25 cellular contexts compared by ENCODE assay signal in the genomic region with DNA sequence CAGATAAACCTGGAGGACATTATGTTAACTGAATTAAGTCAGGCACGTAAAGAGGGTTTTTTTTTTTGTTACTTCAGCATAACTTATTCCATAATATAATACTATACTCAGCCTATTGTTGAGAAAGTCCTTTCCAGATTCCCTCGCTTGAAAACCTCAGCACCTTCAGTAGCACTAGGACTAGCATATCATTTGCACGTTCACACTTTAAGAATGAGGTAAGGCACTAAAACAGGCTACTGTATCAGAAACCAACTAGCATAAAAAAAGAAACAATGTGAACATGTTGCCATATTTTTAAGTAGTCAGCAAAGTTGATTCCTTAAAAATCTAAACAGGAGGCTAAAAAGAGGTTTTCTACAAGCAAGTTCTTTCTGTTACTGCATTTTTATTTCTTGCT.
"Had no signal": no experiment of that assay in that cellular context is flagged by ENCODE, and none has a peak within 500 bp of the region (broad histone marks: within the 10 kb centered on the region; RNA-seq: fewer than 3 reads in every experiment).

No MANE protein-coding gene starts in this region.

- H3K9me3 ChIP-seq: SJSA1 had no signal

- H3K4me1 ChIP-seq: SJSA1 had no signal

- H3K4me3 ChIP-seq: K562, SJSA1, SK-N-MC had no signal

- ATAC-seq: K562, Panc1, PC-3 had no signal

- H3K27me3 ChIP-seq: SJSA1 had no signal

- H3K27ac ChIP-seq: HL-60, KMS-11, RWPE1, SJSA1, SK-N-MC had no signal

- H3K36me3 ChIP-seq: SJSA1 had no signal

- DNase-seq: Kasumi-1, MM.1S, MV-4-11, NCI-H1048, NCI-H1105, NCI-H1417, NCI-H1436 treated with DMSO at 0.1 percent for 48 hours, NCI-H1694 treated with DMSO at 0.1 percent for 48 hours, NCI-H1930, NCI-H2081, NCI-H2107, NCI-H2227 treated with DMSO at 0.1 percent for 48 hours, NCI-H510A, NCI-H524 treated with DMSO at 0.1 percent for 48 hours, NCI-H69, NCI-H774, PC-3, SIG-M5 had no signal
